In genomic region chr3:177005718-177006405, GRCh38 we compare ENCODE assay signal across 23 cellular contexts.
"Had no signal": no experiment of that assay in that cellular context is flagged by ENCODE, and none has a peak within 500 bp of the region (broad histone marks: within the 10 kb centered on the region; RNA-seq: fewer than 3 reads in every experiment).

No MANE protein-coding gene starts in this region.

- H3K27ac ChIP-seq: left lung, neural progenitor cell, stomach, suprapubic skin, tibial nerve had no signal

- H3K4me1 ChIP-seq: left lung, stomach, suprapubic skin, tibial nerve had no signal

- H3K4me3 ChIP-seq: left lung, lung, neural progenitor cell, stomach, suprapubic skin, tibial nerve had no signal

- FAIRE-seq: endometrium, small intestine, urothelium cell line had no signal

- H3K36me3 ChIP-seq: left lung, neural progenitor cell, stomach, suprapubic skin had no signal

- H3K27me3 ChIP-seq: left lung, neural progenitor cell, stomach, suprapubic skin, tibial nerve had no signal

- H2AFZ ChIP-seq: neural progenitor cell had no signal

- H3K9ac ChIP-seq: neural progenitor cell had no signal

- H3K4me2 ChIP-seq: neural progenitor cell had no signal

- ATAC-seq: left lung; naive thymus-derived CD4-positive, alpha-beta T cell; sciatic nerve; stimulated activated effector memory CD8-positive, alpha-beta T cell treated with anti-CD3 and anti-CD28 coated beads, Interleukin-12 subunit alpha, Interleukin-12 subunit beta, amount 100 ng/mL, for 72 hours had no signal

- DNase-seq: activated naive CD4-positive, alpha-beta T cell; activated naive CD8-positive, alpha-beta T cell treated with anti-CD3 and anti-CD28 coated beads for 36 hours; activated T-cell treated with anti-CD3 and anti-CD28 coated beads, Interleukin-2, amount 50 U/mL, for 1 hour; amygdala; cortex of kidney; erythroblast; foreskin melanocyte; kidney glomerular epithelial cell; left lung; naive thymus-derived CD4-positive, alpha-beta T cell; posterior cingulate gyrus; small intestine; stimulated activated CD4-positive, alpha-beta T cell treated with anti-CD3 and anti-CD28 coated beads, Interleukin-2, amount 100 ng/mL, for 24 hours; stomach; T-helper 9 cell had no signal
